8 cellular contexts compared by ENCODE assay signal in the genomic region with DNA sequence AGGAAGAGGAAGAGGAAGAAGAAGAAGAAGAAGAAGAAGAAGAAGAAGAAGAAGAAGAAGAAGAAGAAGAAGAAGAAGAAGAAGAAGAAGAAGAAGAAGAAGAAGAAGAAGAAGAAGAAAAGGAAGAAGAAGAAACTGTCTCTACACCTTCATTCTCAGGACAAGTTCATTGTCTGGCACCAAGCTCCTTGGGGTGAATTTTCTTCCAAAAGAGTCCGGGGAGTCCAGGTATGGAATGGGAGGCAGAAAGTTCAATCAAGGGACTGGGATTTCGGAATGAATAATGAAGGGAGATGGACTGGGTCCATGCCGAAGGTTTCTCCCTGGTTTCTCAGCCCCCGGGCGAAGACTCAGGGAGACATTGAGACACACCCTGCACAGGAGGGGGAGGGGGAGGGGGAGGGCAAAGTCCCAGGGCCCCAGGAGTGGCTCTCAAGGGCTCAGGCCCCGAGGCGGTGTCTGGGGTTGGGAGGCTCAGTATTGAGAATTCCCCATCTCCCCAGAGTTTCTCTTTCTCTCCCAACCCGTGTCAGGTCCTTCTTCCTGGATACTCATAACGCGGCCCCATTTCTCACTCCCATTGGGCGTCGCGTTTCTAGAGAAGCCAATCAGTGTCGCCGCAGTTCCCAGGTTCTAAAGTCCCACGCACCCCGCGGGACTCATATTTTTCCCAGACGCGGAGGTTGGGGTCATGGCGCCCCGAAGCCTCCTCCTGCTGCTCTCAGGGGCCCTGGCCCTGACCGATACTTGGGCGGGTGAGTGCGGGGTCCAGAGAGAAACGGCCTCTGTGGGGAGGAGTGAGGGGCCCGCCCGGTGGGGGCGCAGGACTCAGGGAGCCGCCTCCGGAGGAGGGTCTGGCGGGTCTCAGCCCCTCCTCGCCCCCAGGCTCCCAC. TPM values are rescaled to one million over a fixed set of nuclear protein-coding genes. Genes with fewer than 3 reads are reported as not detected.
DNase-seq lines count a peak whose midpoint lies in the region; ATAC-seq and TF ChIP-seq lines count a peak whose summit lies in the region.

A gene (plus strand): TSS at position 662 of the 893 bp plus-strand sequence. CDS start 30 bp downstream, at position 692.

- peaks cover 42% of the 10 kb centered on the region for H3K36me3 Mint-ChIP-seq in activated T-helper 1 cell treated with anti-CD3 and anti-CD28 coated beads, Interleukin-12 subunit alpha, Interleukin-12 subunit beta, Interleukin-2, Interleukin-4 antibody, amounts not matched to agents 30 ng/mL and 10 ng/mL and 1 ng/mL, durations not matched to agents 14 hours and 24 hours and 36 hours (ENCODE audit: low read depth)
- peaks cover 13 to 17% of the 10 kb centered on the region in 2 donors for H3K36me3 Mint-ChIP-seq in naive B cell

- no peaks in the 10 kb centered on the region for H3K27me3 Mint-ChIP-seq in activated T-helper 1 cell treated with anti-CD3 and anti-CD28 coated beads, Interleukin-12 subunit alpha, Interleukin-12 subunit beta, Interleukin-2, Interleukin-4 antibody, amounts not matched to agents 30 ng/mL and 10 ng/mL and 1 ng/mL, durations not matched to agents 14 hours and 24 hours and 36 hours (ENCODE audit: insufficient read depth)
- H3K27me3 Mint-ChIP-seq in naive B cell, result no peaks in the 10 kb centered on the region

- TF ChIP-seq CTCF in AG04450 (IDR thresholded peaks at IDR 0.05; ENCODE audit: low read depth, low read length) (no peak), OCI-LY1 (IDR thresholded peaks at IDR 0.05; ENCODE audit: low read length) (no peak)

- POLR2A ChIA-PET in AG04450 (lab: Yijun Ruan, JAX), result no interaction called here

- H3K4me3 ChIP-seq in AG04450 (ENCODE audit: low read depth, low read length) (peak within 1 kb of the TSS; percentile 17; the same call in 1 of the 2 replicates), OCI-LY1 (ENCODE audit: low read depth, low read length, poor library complexity, severe bottlenecking) (peak within 1 kb of the TSS; percentile 55)

- H3F3A ChIP-seq in OCI-LY1 (ENCODE audit: insufficient read depth, low read length), result no peaks in the 10 kb centered on the region

- no peaks in the 10 kb centered on the region for H4K20me1 ChIP-seq in OCI-LY1 (ENCODE audit: insufficient read depth, low read length)

- peaks cover 6% of the 10 kb centered on the region; the same call in 1 of the 2 replicates for H3K9me3 ChIP-seq in AG04450 (ENCODE audit: control insufficient read depth, insufficient read depth, low read length)
- H3K9me3 ChIP-seq in OCI-LY1 (ENCODE audit: low read length), result no peaks in the 10 kb centered on the region

- H3K4me2 ChIP-seq in OCI-LY1 (ENCODE audit: low read length), result peak within 1 kb of the TSS; percentile 78

- CTCF ChIA-PET in AG04450 (lab: Charles Lee), result interaction anchor here (1.0 kb wide), 1 partner anchor 15 kb away, joined by 9 read pairs; no protein-coding TSS in a partner anchor

- no peak within 1 kb of the TSS; the same call in 1 of the 2 replicates for H3K9ac ChIP-seq in OCI-LY1 (ENCODE audit: low read length)

- H3K4me1 Mint-ChIP-seq in activated T-helper 1 cell treated with anti-CD3 and anti-CD28 coated beads, Interleukin-12 subunit alpha, Interleukin-12 subunit beta, Interleukin-2, Interleukin-4 antibody, amounts not matched to agents 30 ng/mL and 10 ng/mL and 1 ng/mL, durations not matched to agents 14 hours and 24 hours and 36 hours (ENCODE audit: low read depth), result peaks cover 50% of the 10 kb centered on the region
- H3K4me1 Mint-ChIP-seq in naive B cell, result peaks cover 49 to 61% (median 59%) of the 10 kb centered on the region in 3 donors

- H3K27me3 ChIP-seq in AG04450 (ENCODE audit: control insufficient read depth, insufficient read depth, low read length) (peaks cover 17% of the 10 kb centered on the region), OCI-LY1 (ENCODE audit: insufficient read depth, low read length) (no peaks in the 10 kb centered on the region)

- no peak within 1 kb of the TSS for H3K27ac ChIP-seq in AG04450 (ENCODE audit: low read depth, low read length)
- H3K27ac ChIP-seq in OCI-LY1 (ENCODE audit: low read depth, low read length, poor library complexity, severe bottlenecking), result no peak within 1 kb of the TSS

- H3K9me2 ChIP-seq in OCI-LY1 (ENCODE audit: low read depth, low read length), result no peaks in the 10 kb centered on the region

- H3K9me3 Mint-ChIP-seq in activated T-helper 1 cell treated with anti-CD3 and anti-CD28 coated beads, Interleukin-12 subunit alpha, Interleukin-12 subunit beta, Interleukin-2, Interleukin-4 antibody, amounts not matched to agents 30 ng/mL and 10 ng/mL and 1 ng/mL, durations not matched to agents 14 hours and 24 hours and 36 hours, result no peaks in the 10 kb centered on the region
- H3K9me3 Mint-ChIP-seq in naive B cell, result no peaks in the 10 kb centered on the region

- intact Hi-C loops in activated T-helper 1 cell treated with anti-CD3 and anti-CD28 coated beads, Interleukin-12 subunit alpha, Interleukin-12 subunit beta, Interleukin-2, Interleukin-4 antibody, amounts not matched to agents 30 ng/mL and 10 ng/mL and 1 ng/mL, durations not matched to agents 14 hours and 24 hours and 36 hours (cut with micrococcal nuclease), result loop anchor here (5.0 kb wide), 2 partner anchors 219 to 339 kb away; a partner anchor contains a TSS

- H3K4me1 ChIP-seq in OCI-LY1 (ENCODE audit: insufficient read depth, low read length, severe bottlenecking), result peaks cover 10% of the 10 kb centered on the region

- peak within 1 kb of the TSS; percentile 96 for H3K4me3 Mint-ChIP-seq in activated T-helper 1 cell treated with anti-CD3 and anti-CD28 coated beads, Interleukin-12 subunit alpha, Interleukin-12 subunit beta, Interleukin-2, Interleukin-4 antibody, amounts not matched to agents 30 ng/mL and 10 ng/mL and 1 ng/mL, durations not matched to agents 14 hours and 24 hours and 36 hours
- peak within 1 kb of the TSS; percentile 91 to 99 (median 96) for H3K4me3 Mint-ChIP-seq in naive B cell

- H3K36me3 ChIP-seq in OCI-LY1 (ENCODE audit: insufficient read depth, low read length), result no peaks in the 10 kb centered on the region

- H2AFZ ChIP-seq in OCI-LY1 (ENCODE audit: low read length), result no peak within 1 kb of the TSS

- DNase-seq in AG04450 (ENCODE audit: low read depth, low spot score), result no peak
- DNase-seq in activated T-helper 1 cell treated with anti-CD3 and anti-CD28 coated beads, Interleukin-12 subunit alpha, Interleukin-12 subunit beta, Interleukin-2, Interleukin-4 antibody, amounts not matched to agents 30 ng/mL and 10 ng/mL and 1 ng/mL, durations not matched to agents 14 hours and 24 hours and 36 hours (ENCODE audit: low spot score), result peak; percentile 85
- DNase-seq in fibroblast of gingiva (ENCODE audit: low read depth), result peak; percentile 79
- peak; percentile 85 for DNase-seq in naive B cell
- DNase-seq in stimulated activated CD8-positive, alpha-beta memory T cell treated with anti-CD3 and anti-CD28 coated beads, Interleukin-7, amount 100 ng/mL, for 4 hours (ENCODE audit: low read depth in 2 of 2), result peak; percentile 73 to 75

- H3K27ac Mint-ChIP-seq in activated T-helper 1 cell treated with anti-CD3 and anti-CD28 coated beads, Interleukin-12 subunit alpha, Interleukin-12 subunit beta, Interleukin-2, Interleukin-4 antibody, amounts not matched to agents 30 ng/mL and 10 ng/mL and 1 ng/mL, durations not matched to agents 14 hours and 24 hours and 36 hours, result peak within 1 kb of the TSS; percentile 92
- H3K27ac Mint-ChIP-seq in naive B cell, result peak within 1 kb of the TSS; percentile 98 to 99 (median 98)

- peak; percentile 79 for ATAC-seq in GM18873 (IDR thresholded peaks at IDR 0.05; ENCODE audit: low FRiP score, unreplicated experiment)
- peak; percentile 88 for ATAC-seq in HG03108 (IDR thresholded peaks at IDR 0.05; ENCODE audit: unreplicated experiment)
- ATAC-seq in naive B cell (ENCODE audit: low read depth in 2 of 2), result peak; percentile 81 to 83

- no peaks in the 10 kb centered on the region for H3K79me2 ChIP-seq in OCI-LY1 (ENCODE audit: insufficient read depth, low read length)

RNA-seq across cellular contexts. Expression of the gene that starts here (rescaled TPM):
- polyA plus RNA-seq in AG04450 (2011; rRNA removed), result 0.12 TPM in 1 of 2 replicates, not detected in the other
- not detected in 2 replicates for polyA minus RNA-seq in AG04450 (2011; rRNA and poly(A)+ RNA removed)
- 293 and 314 TPM in 2 replicates for total RNA-seq in activated T-helper 1 cell treated with anti-CD3 and anti-CD28 coated beads, Interleukin-12 subunit alpha, Interleukin-12 subunit beta, Interleukin-2, Interleukin-4 antibody, amounts not matched to agents 30 ng/mL and 10 ng/mL and 1 ng/mL, durations not matched to agents 14 hours and 24 hours and 36 hours
- polyA plus RNA-seq in naive B cell (ENCODE audit: low read depth in 6 of 6), result 100 to 1,000 TPM; 212 to 354 (median 251) TPM

Comparison
In these comparisons a context has a peak if more than half of its experiments do, and no peak if none do; other contexts are left out.
1. RNA of the gene that starts here (polyA plus RNA-seq): 212 to 354 TPM in naive B cell; 0.12 TPM in AG04450; every median in the first group is over 100 times any median in the second.
2. Peak in every context shown above with its lines, with median percentiles within 50 percentile points of each other: ATAC-seq.